Comparison of ENCODE assay signal across 12 cellular contexts in the genomic region with DNA sequence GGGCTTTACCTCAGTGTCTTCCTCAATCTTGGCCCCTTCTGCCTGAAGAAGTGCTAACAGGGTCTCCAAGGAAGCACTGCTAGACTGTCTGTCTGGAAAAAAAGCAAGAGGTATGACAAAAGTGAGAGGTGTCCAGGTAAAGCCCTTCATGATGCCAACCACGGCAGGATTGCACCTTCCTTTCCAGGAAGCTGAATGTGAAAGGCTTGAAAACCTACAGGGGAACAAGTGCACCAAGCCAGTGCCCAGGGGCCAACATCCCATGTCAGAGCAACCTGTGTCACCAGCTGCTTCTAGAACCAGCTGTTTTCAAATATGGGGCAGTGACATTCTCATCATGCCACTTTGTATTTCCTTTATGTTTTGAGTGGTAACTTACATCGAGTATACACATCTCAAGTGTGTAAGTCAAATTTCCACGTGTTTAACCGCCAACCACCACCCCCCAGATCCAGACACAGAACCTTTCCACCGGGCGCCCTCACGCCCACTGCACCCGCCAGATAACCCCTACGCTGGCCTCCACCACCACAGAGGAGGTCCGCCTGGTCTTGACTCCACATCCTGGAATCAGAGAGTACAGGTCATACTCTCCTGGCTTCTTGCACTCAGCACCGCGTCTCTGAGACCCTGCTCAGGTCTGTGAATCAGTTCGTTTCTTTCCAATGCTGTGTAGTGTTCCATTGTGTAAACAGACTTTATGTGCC. TPM values are rescaled to one million over a fixed set of nuclear protein-coding genes. Genes with fewer than 3 reads are reported as not detected.
A peak's percentile ranks its signal among the peaks of the same experiment; 100 is the strongest.
DNase-seq lines count a peak whose midpoint lies in the region; ATAC-seq lines count a peak whose summit lies in the region.
"Had no signal": no experiment of that assay in that cellular context is flagged by ENCODE, and none has a peak within 500 bp of the region (broad histone marks: within the 10 kb centered on the region; RNA-seq: fewer than 3 reads in every experiment).

No MANE protein-coding gene starts in this region.

- H3K27me3 Mint-ChIP-seq in IgD-negative memory B cell, result no peaks in the 10 kb centered on the region
- H3K27me3 Mint-ChIP-seq in stimulated activated memory B cell treated with anti-CD40 and anti-IgM and Interleukin-4, amounts not matched to agents 10 μg/mL and 1 μg/mL and 100 μg/mL, for 72 hours, result no peaks in the 10 kb centered on the region
- no peaks in the 10 kb centered on the region for H3K27me3 Mint-ChIP-seq in effector memory CD8-positive, alpha-beta T cell

- no peaks in the 10 kb centered on the region for H3K9me3 Mint-ChIP-seq in IgD-negative memory B cell
- H3K9me3 Mint-ChIP-seq in stimulated activated memory B cell treated with anti-CD40 and anti-IgM and Interleukin-4, amounts not matched to agents 10 μg/mL and 1 μg/mL and 100 μg/mL, for 72 hours, result no peaks in the 10 kb centered on the region
- H3K9me3 Mint-ChIP-seq in stimulated activated effector memory CD8-positive, alpha-beta T cell treated with anti-CD3 and anti-CD28 coated beads, Interleukin-12 subunit alpha, Interleukin-12 subunit beta, amount 100 ng/mL, for 72 hours, result no peaks in the 10 kb centered on the region
- H3K9me3 Mint-ChIP-seq in effector memory CD8-positive, alpha-beta T cell, result no peaks in the 10 kb centered on the region

- ATAC-seq in stimulated activated memory B cell treated with anti-CD40 and anti-IgM and Interleukin-4, amounts not matched to agents 10 μg/mL and 1 μg/mL and 100 μg/mL, for 72 hours, result no peak
- no peak for ATAC-seq in HG03460 (IDR thresholded peaks at IDR 0.05; ENCODE audit: unreplicated experiment)
- ATAC-seq in stimulated activated effector memory CD8-positive, alpha-beta T cell treated with anti-CD3 and anti-CD28 coated beads, Interleukin-12 subunit alpha, Interleukin-12 subunit beta, amount 100 ng/mL, for 72 hours, result no peak
- ATAC-seq in effector memory CD8-positive, alpha-beta T cell (replicated peaks), result no peak
- ATAC-seq: SK-N-SH treated with all-trans-retinoic acid at 6 μM for 48 hours; stimulated activated naive CD8-positive, alpha-beta T cell treated with anti-CD3 and anti-CD28 coated beads, Interleukin-15, Interleukin-2, amounts not matched to agents 100 U/mL and 50 U/mL, for 24 hours had no signal

- peaks cover 37 to 62% (median 46%) of the 10 kb centered on the region in 3 donors for H3K4me1 Mint-ChIP-seq in IgD-negative memory B cell
- H3K4me1 Mint-ChIP-seq in stimulated activated memory B cell treated with anti-CD40 and anti-IgM and Interleukin-4, amounts not matched to agents 10 μg/mL and 1 μg/mL and 100 μg/mL, for 72 hours, result peaks cover 80% of the 10 kb centered on the region
- peaks cover 54% of the 10 kb centered on the region for H3K4me1 Mint-ChIP-seq in stimulated activated effector memory CD8-positive, alpha-beta T cell treated with anti-CD3 and anti-CD28 coated beads, Interleukin-12 subunit alpha, Interleukin-12 subunit beta, amount 100 ng/mL, for 72 hours
- peaks cover 38 to 40% of the 10 kb centered on the region in 2 donors for H3K4me1 Mint-ChIP-seq in effector memory CD8-positive, alpha-beta T cell (ENCODE audit: low read depth in 2 of 2)

- H3K27ac ChIP-seq in angular gyrus (ENCODE audit: low read depth, low read length), result peak overlapping the region; percentile 42
- H3K27ac ChIP-seq in layer of hippocampus (ENCODE audit: low read depth, low read length), result peak overlapping the region; percentile 66

- H3K4me3 Mint-ChIP-seq in IgD-negative memory B cell, result peak overlapping the region in 3 of 4 donors; percentile 22 to 63 (median 47)
- no peak overlapping the region for H3K4me3 Mint-ChIP-seq in stimulated activated memory B cell treated with anti-CD40 and anti-IgM and Interleukin-4, amounts not matched to agents 10 μg/mL and 1 μg/mL and 100 μg/mL, for 72 hours
- H3K4me3 Mint-ChIP-seq in stimulated activated effector memory CD8-positive, alpha-beta T cell treated with anti-CD3 and anti-CD28 coated beads, Interleukin-12 subunit alpha, Interleukin-12 subunit beta, amount 100 ng/mL, for 72 hours, result no peak overlapping the region
- H3K4me3 Mint-ChIP-seq in effector memory CD8-positive, alpha-beta T cell, result no peak overlapping the region

- peaks cover 14% of the 10 kb centered on the region for H3K36me3 Mint-ChIP-seq in IgD-negative memory B cell
- peaks cover 49% of the 10 kb centered on the region for H3K36me3 Mint-ChIP-seq in stimulated activated memory B cell treated with anti-CD40 and anti-IgM and Interleukin-4, amounts not matched to agents 10 μg/mL and 1 μg/mL and 100 μg/mL, for 72 hours
- H3K36me3 Mint-ChIP-seq in stimulated activated effector memory CD8-positive, alpha-beta T cell treated with anti-CD3 and anti-CD28 coated beads, Interleukin-12 subunit alpha, Interleukin-12 subunit beta, amount 100 ng/mL, for 72 hours, result peaks cover 81% of the 10 kb centered on the region
- peaks cover 86% of the 10 kb centered on the region for H3K36me3 Mint-ChIP-seq in effector memory CD8-positive, alpha-beta T cell (ENCODE audit: insufficient read depth)

- no peaks in the 10 kb centered on the region for H3K27me3 ChIP-seq in layer of hippocampus (ENCODE audit: control insufficient read depth, insufficient read depth, low read length)

- H3K27ac Mint-ChIP-seq in IgD-negative memory B cell, result peak overlapping the region in 2 of 3 donors; percentile 61 to 82
- peak overlapping the region; percentile 73 for H3K27ac Mint-ChIP-seq in stimulated activated memory B cell treated with anti-CD40 and anti-IgM and Interleukin-4, amounts not matched to agents 10 μg/mL and 1 μg/mL and 100 μg/mL, for 72 hours
- no peak overlapping the region for H3K27ac Mint-ChIP-seq in stimulated activated effector memory CD8-positive, alpha-beta T cell treated with anti-CD3 and anti-CD28 coated beads, Interleukin-12 subunit alpha, Interleukin-12 subunit beta, amount 100 ng/mL, for 72 hours
- H3K27ac Mint-ChIP-seq in effector memory CD8-positive, alpha-beta T cell, result peak overlapping the region in 1 of 2 donors; percentile 86

- DNase-seq in stimulated activated effector memory CD8-positive, alpha-beta T cell treated with anti-CD3 and anti-CD28 coated beads, Interleukin-12 subunit alpha, Interleukin-12 subunit beta, amount 100 ng/mL, for 72 hours (ENCODE audit: low spot score in 2 of 2), result no peak
- no peak for DNase-seq in effector memory CD8-positive, alpha-beta T cell
- DNase-seq: islet precursor cell; Karpas-422; NCI-H2029 treated with DMSO at 0.1 percent for 48 hours; stimulated activated naive CD8-positive, alpha-beta T cell treated with anti-CD3 and anti-CD28 coated beads, Interleukin-15, Interleukin-2, amounts not matched to agents 100 U/mL and 50 U/mL, for 24 hours had no signal

RNA-seq across cellular contexts. Expression of gene VPS37B, which starts 27.3 kb away (rescaled TPM):
- polyA plus RNA-seq in IgD-negative memory B cell, result 48.1 TPM

RNA-seq across cellular contexts. Expression of gene HIP1R, which starts 33.4 kb away (rescaled TPM):
- 58.3 TPM for polyA plus RNA-seq in IgD-negative memory B cell

Comparison
In these comparisons a context has a peak if more than half of its experiments do, and no peak if none do; other contexts are left out.
1. H3K4me3 Mint-ChIP-seq: peak in IgD-negative memory B cell (3 of 4); none in stimulated activated memory B cell treated with anti-CD40 and anti-IgM and Interleukin-4, amounts not matched to agents 10 μg/mL and 1 μg/mL and 100 μg/mL, for 72 hours (single experiment), stimulated activated effector memory CD8-positive, alpha-beta T cell treated with anti-CD3 and anti-CD28 coated beads, Interleukin-12 subunit alpha, Interleukin-12 subunit beta, amount 100 ng/mL, for 72 hours (single experiment) and effector memory CD8-positive, alpha-beta T cell (0 of 2).